22 cellular contexts compared by ENCODE assay signal in the genomic region with DNA sequence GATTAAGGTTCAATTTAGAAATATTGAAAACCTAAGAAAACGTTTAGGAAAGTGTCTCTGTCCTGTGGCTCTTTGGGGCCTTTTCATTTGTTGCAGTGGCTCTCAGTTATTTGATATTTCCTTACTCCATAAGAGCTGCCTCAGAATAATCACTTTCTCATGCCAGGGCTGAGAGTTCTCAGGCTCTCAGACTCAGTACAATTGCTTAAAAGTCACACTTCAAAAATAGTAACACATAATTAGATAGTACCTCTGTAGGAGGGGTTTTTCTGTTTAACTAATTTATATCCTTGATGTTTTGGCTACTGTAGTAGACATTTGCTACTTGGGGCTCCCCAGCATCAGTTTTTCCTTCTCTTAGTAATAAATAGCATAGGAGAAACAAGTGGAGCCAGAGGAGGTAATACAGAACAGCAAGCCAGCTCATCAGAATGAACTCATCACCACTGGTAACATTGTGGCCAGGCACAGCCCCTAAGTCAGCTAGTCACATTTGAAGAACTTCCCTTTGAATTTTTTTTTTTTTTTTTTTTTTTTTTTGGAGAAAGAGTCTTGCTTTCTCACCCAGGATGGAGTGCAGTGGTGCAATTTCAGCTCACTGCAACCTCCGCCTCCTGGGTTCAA. TPM values are rescaled to one million over a fixed set of nuclear protein-coding genes. Genes with fewer than 3 reads are reported as not detected.
A peak's percentile ranks its signal among the peaks of the same experiment; 100 is the strongest.
DNase-seq lines count a peak whose midpoint lies in the region; ATAC-seq and TF ChIP-seq lines count a peak whose summit lies in the region.
"Had no signal": no experiment of that assay in that cellular context is flagged by ENCODE, and none has a peak within 500 bp of the region (broad histone marks: within the 10 kb centered on the region; RNA-seq: fewer than 3 reads in every experiment).

No MANE protein-coding gene starts in this region.

- no peak for TF ChIP-seq CTCF in heart left ventricle (IDR thresholded peaks at IDR 0.05)
- no peak for TF ChIP-seq CTCF in Calu3 (IDR thresholded peaks at IDR 0.05; ENCODE audit: unreplicated experiment)

- H3K4me1 ChIP-seq in heart left ventricle = peaks cover 0 to 24% (median 7%) of the 10 kb centered on the region in 12 donors

- DNase-seq in Right ventricle myocardium inferior (ENCODE audit: missing footprints) (no peak), cardiac septum (ENCODE audit: low spot score) (no peak), SIG-M5 (lab: John Stamatoyannopoulos, UW) (peak; percentile 4), heart left ventricle (no peak), Calu3 (no peak), left lobe of liver (ENCODE audit: low spot score) (no peak)
- DNase-seq: activated B cell treated with CpG ODN at 0.5 μM for 24 hours; activated CD4-positive, alpha-beta T cell treated with anti-CD3 and anti-CD28 coated beads, Interleukin-2, amount 50 U/mL, for 48 hours; activated naive CD4-positive, alpha-beta T cell treated with anti-CD3 and anti-CD28 coated beads, Interleukin-2, amount 10 ng/mL, durations not matched to agents 7 days and 5 days; aorta; EL; glutamatergic neuron; kidney glomerular epithelial cell; NCI-H1417; NCI-H2081 treated with DMSO at 0.1 percent for 48 hours; NCI-H446 treated with DMSO at 0.1 percent for 48 hours; SW 1271; T1000 had no signal

- 72 to 77% (median 76%) methylated on average over 2 of the region's 2 CpGs for WGBS in heart left ventricle, 4 donors

- no peak for TF ChIP-seq POLR2A in heart left ventricle (IDR thresholded peaks at IDR 0.05)

- BruUV-seq in Calu3 (replicated peaks; lab: Mats Ljungman, UMichigan) = no TSS peak

- H3K27me3 Mint-ChIP-seq in Calu3 (ENCODE audit: unreplicated experiment) = no peaks in the 10 kb centered on the region
- H3K27me3 Mint-ChIP-seq: activated B cell treated with CpG ODN at 0.5 μM for 24 hours; dendritic cell treated with granulocyte-macrophage colony-stimulating factor and Interleukin-4, amounts not matched to agents 40 ng/mL and 50 ng/mL, for 4 days had no signal

- H3K27me3 ChIP-seq in heart left ventricle = no peaks in the 10 kb centered on the region

- ATAC-seq in Right ventricle myocardium inferior (peak; percentile 45), heart left ventricle (peak in 2 of 4 donors; percentile 39 to 41), GM21786 (IDR thresholded peaks at IDR 0.05; ENCODE audit: unreplicated experiment) (no peak), left lobe of liver (no peak)

- H3K4me1 Mint-ChIP-seq in Calu3 (ENCODE audit: low read depth, unreplicated experiment) = peaks cover 13% of the 10 kb centered on the region

- no peak overlapping the region for H3K4me3 Mint-ChIP-seq in Calu3 (ENCODE audit: low read depth, unreplicated experiment)
- H3K4me3 Mint-ChIP-seq: activated B cell treated with CpG ODN at 0.5 μM for 24 hours; activated naive CD4-positive, alpha-beta T cell treated with anti-CD3 and anti-CD28 coated beads, Interleukin-2, amount 10 ng/mL, durations not matched to agents 7 days and 5 days; CD14-positive monocyte; dendritic cell treated with granulocyte-macrophage colony-stimulating factor and Interleukin-4, amounts not matched to agents 40 ng/mL and 50 ng/mL, for 4 days; memory B cell had no signal

- no peak overlapping the region for H3K27ac Mint-ChIP-seq in Calu3 (ENCODE audit: unreplicated experiment)
- H3K27ac Mint-ChIP-seq: activated naive CD4-positive, alpha-beta T cell treated with anti-CD3 and anti-CD28 coated beads, Interleukin-2, amount 10 ng/mL, durations not matched to agents 7 days and 5 days; dendritic cell treated with granulocyte-macrophage colony-stimulating factor and Interleukin-4, amounts not matched to agents 40 ng/mL and 50 ng/mL, for 4 days; memory B cell had no signal

- H3K27ac ChIP-seq in heart left ventricle = peak overlapping the region in 8 of 12 donors; percentile 7 to 70 (median 54)

- intact Hi-C loops in Right ventricle myocardium inferior (cut with DNase I) (no loop called here), cardiac septum (cut with DNase I) (no loop called here), heart left ventricle (cut with DNase I) (loop anchor here in 1 of 10 donors (5.0 kb wide), 1 partner anchor 41 kb away; no protein-coding TSS in a partner anchor), Calu3 (cut with micrococcal nuclease; ENCODE audit: unreplicated experiment) (no loop called here)

- no peak overlapping the region for H3K4me3 ChIP-seq in heart left ventricle

- H3K9me3 Mint-ChIP-seq in Calu3 (ENCODE audit: low read depth, unreplicated experiment) = peaks cover 5% of the 10 kb centered on the region

- no peaks in the 10 kb centered on the region for H3K9me3 ChIP-seq in heart left ventricle

- CTCF ChIA-PET in Calu3 (lab: Charles Lee) = no interaction called here

- no peaks in the 10 kb centered on the region for H3K36me3 Mint-ChIP-seq in Calu3 (ENCODE audit: insufficient read depth, unreplicated experiment)

- no peaks in the 10 kb centered on the region for H3K36me3 ChIP-seq in heart left ventricle

RNA-seq across cellular contexts. Expression of a gene that starts 8.0 kb away (rescaled TPM):
- total RNA-seq in Right ventricle myocardium inferior (111 TPM), cardiac septum (110 TPM), heart left ventricle (100 to 1,000 TPM in 7 of 9 donors, 10 to 100 TPM in 2; 33.8 to 150 (median 122) TPM), Calu3 (2022) (241 and 272 TPM in 2 replicates), left lobe of liver (42.9 TPM)
- polyA plus RNA-seq in heart left ventricle = 100 to 1,000 TPM; 100 to 127 TPM

RNA-seq across cellular contexts. Expression of a gene that starts 48.5 kb away (rescaled TPM):
- 103 TPM for total RNA-seq in Right ventricle myocardium inferior
- 154 TPM for total RNA-seq in cardiac septum
- total RNA-seq in heart left ventricle = 100 to 1,000 TPM in 8 of 9 donors, 10 to 100 TPM in 1; 90.8 to 184 (median 142) TPM
- 100 to 1,000 TPM; 120 to 236 TPM for polyA plus RNA-seq in heart left ventricle
- total RNA-seq in Calu3 (2022) = 180 and 198 TPM in 2 replicates
- 52.1 TPM for total RNA-seq in left lobe of liver

RNA-seq across cellular contexts. Expression of a gene that starts 48.6 kb away (rescaled TPM):
- total RNA-seq in Right ventricle myocardium inferior (14.6 TPM), cardiac septum (18.6 TPM), heart left ventricle (10 to 100 TPM; 15.1 to 20.5 (median 17.3) TPM), Calu3 (2022) (43.3 and 43.6 TPM in 2 replicates), left lobe of liver (7.8 TPM)
- polyA plus RNA-seq in heart left ventricle = 10 to 100 TPM; 17.7 to 37.0 TPM
